ENCODE assay signal across 8 cellular contexts in the genomic region with DNA sequence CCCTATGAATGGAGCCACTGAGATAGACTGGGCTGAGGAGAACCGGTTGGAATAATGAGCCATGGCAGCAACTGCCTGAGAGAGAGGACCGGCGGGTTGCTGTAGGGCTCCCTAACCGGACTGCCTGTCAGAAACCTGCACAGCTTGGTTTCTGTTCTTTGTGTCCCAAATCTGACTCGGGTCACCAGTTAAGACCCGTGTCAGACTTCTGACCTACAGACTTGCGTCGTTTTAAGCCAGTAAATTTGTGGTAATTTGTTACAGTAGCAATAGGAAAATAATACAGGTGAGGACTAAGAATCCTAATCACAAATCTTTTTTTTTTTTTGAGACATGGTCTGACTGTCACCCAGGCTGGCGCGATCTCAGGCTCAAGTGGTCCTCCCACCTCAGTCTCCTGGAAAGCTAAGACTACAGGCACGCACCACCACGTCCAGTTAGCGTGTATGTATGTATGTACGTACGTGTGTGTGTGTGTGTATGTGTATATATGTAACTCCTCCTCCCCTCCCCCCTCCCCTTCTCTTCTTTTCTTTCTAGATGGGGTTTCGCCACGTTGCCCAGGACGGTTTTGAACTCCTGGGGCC. TPM values are rescaled to one million over a fixed set of nuclear protein-coding genes. Genes with fewer than 3 reads are reported as not detected.
DNase-seq lines count a peak whose midpoint lies in the region; ATAC-seq and TF ChIP-seq lines count a peak whose summit lies in the region.

No MANE protein-coding gene starts in this region.

- H3K4me3 Mint-ChIP-seq in activated CD4-positive, alpha-beta T cell treated with anti-CD3 and anti-CD28 coated beads, Interleukin-2, amount 10 ng/mL, durations not matched to agents 24 days and 14 days: peak overlapping the region; percentile 92
- peak overlapping the region; percentile 94 for H3K4me3 Mint-ChIP-seq in activated B cell treated with CpG ODN at 0.5 μM for 24 hours

- no peaks in the 10 kb centered on the region for H3K27me3 ChIP-seq in iPS-15b (ENCODE audit: control insufficient read depth, insufficient read depth, low read length)
- no peaks in the 10 kb centered on the region for H3K27me3 ChIP-seq in subcutaneous abdominal adipose tissue (ENCODE audit: control insufficient read depth in 5 of 5, insufficient read depth in 4 of 5, low read length in 5 of 5)

- peak overlapping the region; percentile 79 for H3K9ac ChIP-seq in iPS-15b (ENCODE audit: low read depth, low read length)
- peak overlapping the region; percentile 82 to 93 (median 92) for H3K9ac ChIP-seq in subcutaneous abdominal adipose tissue (ENCODE audit: low read length in 5 of 5)

- POLR2A ChIA-PET in activated B cell treated with CpG ODN at 0.5 μM for 24 hours (lab: Charles Lee): interaction anchor here (0.7 to 3.3 kb wide), 36 partner anchors 8 to 648 kb away, joined by 3 to 45 read pairs (median 5); a partner anchor contains a TSS

- intact Hi-C loops in activated CD4-positive, alpha-beta T cell treated with anti-CD3 and anti-CD28 coated beads, Interleukin-2, amount 10 ng/mL, durations not matched to agents 24 days and 14 days (cut with micrococcal nuclease): loop anchor here (1.0 to 2.0 kb wide), 2 partner anchors 8 to 32 kb away; a partner anchor contains a TSS
- intact Hi-C loops in activated B cell treated with CpG ODN at 0.5 μM for 24 hours (cut with micrococcal nuclease): loop anchor here (1.0 to 10.0 kb wide), 4 partner anchors 8 to 530 kb away; a partner anchor contains a TSS

- CTCF ChIA-PET in activated B cell treated with CpG ODN at 0.5 μM for 24 hours (lab: Charles Lee): interaction anchor here (0.9 to 3.2 kb wide), 2 partner anchors 9 to 27 kb away, joined by 3 to 20 read pairs; no protein-coding TSS in a partner anchor

- H3K9me3 Mint-ChIP-seq in activated CD4-positive, alpha-beta T cell treated with anti-CD3 and anti-CD28 coated beads, Interleukin-2, amount 10 ng/mL, durations not matched to agents 24 days and 14 days: no peaks in the 10 kb centered on the region
- H3K9me3 Mint-ChIP-seq in activated B cell treated with CpG ODN at 0.5 μM for 24 hours: no peaks in the 10 kb centered on the region

- H3K4me3 ChIP-seq in iPS-15b (ENCODE audit: low read depth, low read length): peak overlapping the region; percentile 94
- H3K4me3 ChIP-seq in subcutaneous abdominal adipose tissue (ENCODE audit: low read depth in 1 of 5, low read length in 5 of 5): peak overlapping the region; percentile 69 to 96 (median 82)

- H3K27me3 Mint-ChIP-seq in activated CD4-positive, alpha-beta T cell treated with anti-CD3 and anti-CD28 coated beads, Interleukin-2, amount 10 ng/mL, durations not matched to agents 24 days and 14 days: no peaks in the 10 kb centered on the region
- no peaks in the 10 kb centered on the region for H3K27me3 Mint-ChIP-seq in activated B cell treated with CpG ODN at 0.5 μM for 24 hours

- no peak for DNase-seq in activated CD4-positive, alpha-beta T cell treated with anti-CD3 and anti-CD28 coated beads, Interleukin-2, amount 10 ng/mL, durations not matched to agents 24 days and 14 days
- DNase-seq in activated CD4-positive, alpha-beta T cell treated with anti-CD3 and anti-CD28 coated beads, Interleukin-2, amount 50 U/mL, for 4 hours: no peak
- DNase-seq in activated B cell treated with CpG ODN at 0.5 μM for 24 hours (no peak), 8988T (no peak), NCI-H2196 treated with DMSO at 0.1 percent for 48 hours (lab: John Stamatoyannopoulos, UW; ENCODE audit: unreplicated experiment) (no peak), NCI-H2196 (lab: John Stamatoyannopoulos, UW; ENCODE audit: unreplicated experiment) (no peak)

- H3K4me1 ChIP-seq in iPS-15b (ENCODE audit: control insufficient read depth, insufficient read depth, low read length) (peaks cover 2% of the 10 kb centered on the region), subcutaneous abdominal adipose tissue (ENCODE audit: control insufficient read depth in 5 of 5, insufficient read depth in 5 of 5, low read length in 5 of 5) (peaks cover 12 to 31% (median 25%) of the 10 kb centered on the region in 5 donors)

- ATAC-seq in activated B cell treated with CpG ODN at 0.5 μM for 24 hours (ENCODE audit: low read depth): no peak

- H3K36me3 Mint-ChIP-seq in activated CD4-positive, alpha-beta T cell treated with anti-CD3 and anti-CD28 coated beads, Interleukin-2, amount 10 ng/mL, durations not matched to agents 24 days and 14 days (ENCODE audit: low read depth): peaks cover 70% of the 10 kb centered on the region
- H3K36me3 Mint-ChIP-seq in activated B cell treated with CpG ODN at 0.5 μM for 24 hours (ENCODE audit: low read depth): peaks cover 77% of the 10 kb centered on the region

- H3K27ac ChIP-seq in subcutaneous abdominal adipose tissue (ENCODE audit: low read depth, low read length): peak overlapping the region; percentile 88

- TF ChIP-seq CTCF in activated B cell treated with CpG ODN at 0.5 μM for 24 hours (IDR thresholded peaks at IDR 0.05): no peak

- H3K9me3 ChIP-seq in iPS-15b (ENCODE audit: control insufficient read depth, insufficient read depth, low read length) (no peaks in the 10 kb centered on the region), subcutaneous abdominal adipose tissue (ENCODE audit: control insufficient read depth in 5 of 5, low read length in 5 of 5) (no peaks in the 10 kb centered on the region)

- peaks cover 31% of the 10 kb centered on the region for H3K4me1 Mint-ChIP-seq in activated CD4-positive, alpha-beta T cell treated with anti-CD3 and anti-CD28 coated beads, Interleukin-2, amount 10 ng/mL, durations not matched to agents 24 days and 14 days
- H3K4me1 Mint-ChIP-seq in activated B cell treated with CpG ODN at 0.5 μM for 24 hours: peaks cover 37% of the 10 kb centered on the region

- peak overlapping the region; percentile 96 for H3K27ac Mint-ChIP-seq in activated CD4-positive, alpha-beta T cell treated with anti-CD3 and anti-CD28 coated beads, Interleukin-2, amount 10 ng/mL, durations not matched to agents 24 days and 14 days
- peak overlapping the region; percentile 94 for H3K27ac Mint-ChIP-seq in activated B cell treated with CpG ODN at 0.5 μM for 24 hours

- H3K36me3 ChIP-seq in iPS-15b (ENCODE audit: control insufficient read depth, insufficient read depth, low read length) (peaks cover 30% of the 10 kb centered on the region), subcutaneous abdominal adipose tissue (ENCODE audit: control insufficient read depth in 5 of 5, insufficient read depth in 5 of 5, low read length in 5 of 5) (peaks cover 7 to 59% (median 51%) of the 10 kb centered on the region in 5 donors)

RNA-seq across cellular contexts. Expression of a gene that starts 0.7 kb away (rescaled TPM):
- 162 and 172 TPM in 2 replicates for total RNA-seq in activated CD4-positive, alpha-beta T cell treated with anti-CD3 and anti-CD28 coated beads, Interleukin-2, amount 10 ng/mL, durations not matched to agents 24 days and 14 days
- 92.6 and 99.7 TPM in 2 replicates for total RNA-seq in activated B cell treated with CpG ODN at 0.5 μM for 24 hours

RNA-seq across cellular contexts. Expression of a gene that starts 7.7 kb away (rescaled TPM):
- 78.4 and 80.2 TPM in 2 replicates for total RNA-seq in activated CD4-positive, alpha-beta T cell treated with anti-CD3 and anti-CD28 coated beads, Interleukin-2, amount 10 ng/mL, durations not matched to agents 24 days and 14 days
- total RNA-seq in activated B cell treated with CpG ODN at 0.5 μM for 24 hours: 61.7 and 70.1 TPM in 2 replicates

RNA-seq across cellular contexts. Expression of a gene that starts 32.0 kb away (rescaled TPM):
- total RNA-seq in activated CD4-positive, alpha-beta T cell treated with anti-CD3 and anti-CD28 coated beads, Interleukin-2, amount 10 ng/mL, durations not matched to agents 24 days and 14 days: 99.5 and 102 TPM in 2 replicates
- 79.5 and 81.7 TPM in 2 replicates for total RNA-seq in activated B cell treated with CpG ODN at 0.5 μM for 24 hours

RNA-seq across cellular contexts. Expression of a gene that starts 33.2 kb away (rescaled TPM):
- not detected in 2 replicates for total RNA-seq in activated CD4-positive, alpha-beta T cell treated with anti-CD3 and anti-CD28 coated beads, Interleukin-2, amount 10 ng/mL, durations not matched to agents 24 days and 14 days
- total RNA-seq in activated B cell treated with CpG ODN at 0.5 μM for 24 hours: not detected in 2 replicates
